In the genomic region with DNA sequence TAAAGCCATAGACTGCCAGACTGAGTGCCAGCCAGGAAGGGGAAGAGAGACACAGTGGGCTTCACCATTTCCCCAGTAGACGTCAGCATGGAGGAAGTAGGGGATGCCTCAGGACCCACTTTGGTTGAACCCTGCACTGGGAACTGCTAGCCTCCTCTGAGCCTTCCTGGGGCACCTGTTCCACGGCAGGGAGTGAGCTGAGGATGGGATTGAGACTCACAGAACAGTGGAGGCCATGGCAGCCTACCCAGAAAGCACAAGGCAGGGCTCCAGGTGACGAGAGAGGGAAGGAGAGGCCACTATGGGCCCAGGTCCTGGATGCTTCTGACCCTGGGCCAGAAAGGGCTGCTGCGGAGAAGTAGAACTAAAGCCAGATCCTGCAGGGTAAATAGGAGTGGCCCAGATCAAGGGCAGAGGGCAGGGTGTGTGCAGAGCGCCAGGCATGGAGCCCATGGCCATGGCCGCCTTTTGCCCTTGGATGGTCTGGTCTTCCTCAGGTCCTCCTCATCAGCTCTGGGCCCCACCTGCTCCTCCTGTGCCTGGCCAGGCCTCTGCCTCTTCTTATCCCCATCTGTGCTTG, we compare ENCODE assay signal across 19 cellular contexts.
DNase-seq lines count a peak whose midpoint lies in the region; ATAC-seq and TF ChIP-seq lines count a peak whose summit lies in the region.
"Had no signal": no experiment of that assay in that cellular context is flagged by ENCODE, and none has a peak within 500 bp of the region (broad histone marks: within the 10 kb centered on the region; RNA-seq: fewer than 3 reads in every experiment).

No MANE protein-coding gene starts in this region.

- H3K4me3 Mint-ChIP-seq in natural killer cell treated with Interleukin-12 subunit alpha and Interleukin-12 subunit beta and Interleukin-15 and Interleukin-18, amount 100 ng/mL, for 72 hours: no peak overlapping the region
- H3K4me3 Mint-ChIP-seq in natural killer cell (no peak overlapping the region), progenitor cell of endocrine pancreas (ENCODE audit: low read depth) (no peak overlapping the region), Calu3 (ENCODE audit: low read depth, unreplicated experiment) (no peak overlapping the region)
- H3K4me3 Mint-ChIP-seq: B cell; CD8-positive, alpha-beta T cell; IgD-negative memory B cell had no signal

- H3K4me1 Mint-ChIP-seq in natural killer cell treated with Interleukin-12 subunit alpha and Interleukin-12 subunit beta and Interleukin-15 and Interleukin-18, amount 100 ng/mL, for 72 hours (ENCODE audit: low read depth in 2 of 2): peaks cover 0 to 7% of the 10 kb centered on the region in 2 donors
- H3K4me1 Mint-ChIP-seq in natural killer cell (peaks cover 4 to 32% of the 10 kb centered on the region in 2 donors), progenitor cell of endocrine pancreas (ENCODE audit: low read depth) (peaks cover 11% of the 10 kb centered on the region), Calu3 (ENCODE audit: low read depth, unreplicated experiment) (peaks cover 23% of the 10 kb centered on the region)
- H3K4me1 Mint-ChIP-seq: B cell had no signal

- no peaks in the 10 kb centered on the region for H3K9me3 Mint-ChIP-seq in natural killer cell treated with Interleukin-12 subunit alpha and Interleukin-12 subunit beta and Interleukin-15 and Interleukin-18, amount 100 ng/mL, for 72 hours
- H3K9me3 Mint-ChIP-seq in natural killer cell (no peaks in the 10 kb centered on the region), progenitor cell of endocrine pancreas (ENCODE audit: low read depth) (no peaks in the 10 kb centered on the region), Calu3 (ENCODE audit: low read depth, unreplicated experiment) (no peaks in the 10 kb centered on the region)

- intact Hi-C loops in natural killer cell (cut with micrococcal nuclease): no loop called here
- intact Hi-C loops in left colon (cut with DNase I, micrococcal nuclease): no loop called here
- intact Hi-C loops in Calu3 (cut with micrococcal nuclease; ENCODE audit: unreplicated experiment): loop anchor here (2.0 to 5.0 kb wide), 2 partner anchors 47 to 118 kb away; no protein-coding TSS in a partner anchor

- no peaks in the 10 kb centered on the region for H3K27me3 Mint-ChIP-seq in natural killer cell treated with Interleukin-12 subunit alpha and Interleukin-12 subunit beta and Interleukin-15 and Interleukin-18, amount 100 ng/mL, for 72 hours
- H3K27me3 Mint-ChIP-seq in natural killer cell (ENCODE audit: low read depth in 2 of 2): no peaks in the 10 kb centered on the region
- H3K27me3 Mint-ChIP-seq in progenitor cell of endocrine pancreas: no peaks in the 10 kb centered on the region
- H3K27me3 Mint-ChIP-seq in Calu3 (ENCODE audit: unreplicated experiment): no peaks in the 10 kb centered on the region
- H3K27me3 Mint-ChIP-seq: B cell, IgD-negative memory B cell had no signal

- H3K36me3 Mint-ChIP-seq in natural killer cell treated with Interleukin-12 subunit alpha and Interleukin-12 subunit beta and Interleukin-15 and Interleukin-18, amount 100 ng/mL, for 72 hours: no peaks in the 10 kb centered on the region
- H3K36me3 Mint-ChIP-seq in natural killer cell: no peaks in the 10 kb centered on the region
- H3K36me3 Mint-ChIP-seq in progenitor cell of endocrine pancreas (ENCODE audit: insufficient read depth): no peaks in the 10 kb centered on the region
- H3K36me3 Mint-ChIP-seq in Calu3 (ENCODE audit: insufficient read depth, unreplicated experiment): peaks cover 5% of the 10 kb centered on the region
- H3K36me3 Mint-ChIP-seq: CD8-positive, alpha-beta T cell had no signal

- no peak overlapping the region for H3K27ac Mint-ChIP-seq in natural killer cell treated with Interleukin-12 subunit alpha and Interleukin-12 subunit beta and Interleukin-15 and Interleukin-18, amount 100 ng/mL, for 72 hours
- no peak overlapping the region for H3K27ac Mint-ChIP-seq in natural killer cell
- H3K27ac Mint-ChIP-seq in progenitor cell of endocrine pancreas: peak overlapping the region; percentile 38
- H3K27ac Mint-ChIP-seq in Calu3 (ENCODE audit: unreplicated experiment): no peak overlapping the region
- H3K27ac Mint-ChIP-seq: B cell; CD8-positive, alpha-beta T cell had no signal

- CTCF ChIA-PET in Calu3 (lab: Charles Lee): interaction anchor here (1.1 kb wide), 1 partner anchor 68 kb away, joined by 3 read pairs; no protein-coding TSS in a partner anchor

- peak; percentile 37 for DNase-seq in natural killer cell treated with Interleukin-12 subunit alpha and Interleukin-12 subunit beta and Interleukin-15 and Interleukin-18, amount 100 ng/mL, for 72 hours (ENCODE audit: low spot score)
- DNase-seq in natural killer cell (no peak), left colon (no peak), progenitor cell of endocrine pancreas (ENCODE audit: low spot score, unreplicated experiment) (no peak), Calu3 (no peak)
- no peak for DNase-seq in stimulated activated CD4-positive, alpha-beta T cell treated with anti-CD3 and anti-CD28 coated beads, Interleukin-2, amount 100 ng/mL, for 24 hours
- DNase-seq: CD8-positive, alpha-beta T cell; DMS79 treated with DMSO at 0.1 percent for 48 hours; GF-D8; MM.1S; NCI-H1694; NCI-H2029 treated with DMSO at 0.1 percent for 48 hours; NCI-H2227 treated with DMSO at 0.1 percent for 48 hours; NCI-H526 treated with DMSO at 0.1 percent for 48 hours; SHP77 treated with DMSO at 0.1 percent for 48 hours had no signal

- BruUV-seq in Calu3 (replicated peaks; lab: Mats Ljungman, UMichigan): no TSS peak

- no peak for ATAC-seq in natural killer cell treated with Interleukin-12 subunit alpha and Interleukin-12 subunit beta and Interleukin-15 and Interleukin-18, amount 100 ng/mL, for 72 hours
- no peak for ATAC-seq in natural killer cell
- ATAC-seq in left colon: peak; percentile 26
- ATAC-seq in HG03457 (IDR thresholded peaks at IDR 0.05; ENCODE audit: unreplicated experiment): no peak
- ATAC-seq: CD8-positive, alpha-beta T cell; HCT116 had no signal

- TF ChIP-seq CTCF in natural killer cell (IDR thresholded peaks at IDR 0.05): no peak
- TF ChIP-seq CTCF in progenitor cell of endocrine pancreas (IDR thresholded peaks at IDR 0.05; ENCODE audit: unreplicated experiment): no peak
- no peak for TF ChIP-seq CTCF in Calu3 (IDR thresholded peaks at IDR 0.05; ENCODE audit: unreplicated experiment)
